ENCODE assay signal across 16 cellular contexts in genomic region chr10:95798307-95798850, GRCh38. TPM values are rescaled to one million over a fixed set of nuclear protein-coding genes. Genes with fewer than 3 reads are reported as not detected.
"Had no signal": no experiment of that assay in that cellular context is flagged by ENCODE, and none has a peak within 500 bp of the region (broad histone marks: within the 10 kb centered on the region; RNA-seq: fewer than 3 reads in every experiment).

No MANE protein-coding gene starts in this region.

- H3K4me1 ChIP-seq: colonic mucosa, SJSA1 had no signal

- H3K36me3 ChIP-seq: colonic mucosa, ovary, SJSA1, thyroid gland had no signal

- H3K27ac ChIP-seq: colonic mucosa, epithelial cell of prostate, ovary, SJSA1 had no signal

- ATAC-seq: left cardiac atrium had no signal

- H3K36me3 Mint-ChIP-seq: activated CD4-positive, alpha-beta memory T cell treated with anti-CD3 and anti-CD28 coated beads for 36 hours had no signal

- H3K9me3 ChIP-seq: colonic mucosa, ovary, thyroid gland had no signal

- H3K4me3 Mint-ChIP-seq: activated CD4-positive, alpha-beta memory T cell treated with anti-CD3 and anti-CD28 coated beads for 36 hours; nephron had no signal

- H3K27ac Mint-ChIP-seq: activated CD4-positive, alpha-beta memory T cell treated with anti-CD3 and anti-CD28 coated beads for 36 hours; nephron had no signal

- H3K27me3 ChIP-seq: colonic mucosa, ovary, SJSA1, thyroid gland had no signal

- H3K4me3 ChIP-seq: colonic mucosa, lung, ovary, SJSA1, thyroid gland had no signal

- DNase-seq: activated CD4-positive, alpha-beta memory T cell treated with anti-CD3 and anti-CD28 coated beads for 36 hours; activated CD4-positive, alpha-beta T cell treated with anti-CD3 and anti-CD28 coated beads for 1 hour; activated naive CD4-positive, alpha-beta T cell treated with Interleukin-2 at 50 U/mL for 16 hours; colonic mucosa; effector CD8-positive, alpha-beta T cell; left cardiac atrium; ovary; stimulated activated CD4-positive, alpha-beta T cell treated with anti-CD3 and anti-CD28 coated beads, Interleukin-15, amount 100 ng/mL, for 24 hours; stimulated activated CD4-positive, alpha-beta T cell treated with anti-CD3 and anti-CD28 coated beads, Interleukin-4, amount 100 ng/mL, for 24 hours; SW 1271; T-helper 9 cell; thyroid gland had no signal

RNA-seq across cellular contexts. Expression of gene ENTPD1, which starts 42.4 kb away (rescaled TPM):
- total RNA-seq: SJSA1 had no signal
